34 cellular contexts compared by ENCODE assay signal in the genomic region with DNA sequence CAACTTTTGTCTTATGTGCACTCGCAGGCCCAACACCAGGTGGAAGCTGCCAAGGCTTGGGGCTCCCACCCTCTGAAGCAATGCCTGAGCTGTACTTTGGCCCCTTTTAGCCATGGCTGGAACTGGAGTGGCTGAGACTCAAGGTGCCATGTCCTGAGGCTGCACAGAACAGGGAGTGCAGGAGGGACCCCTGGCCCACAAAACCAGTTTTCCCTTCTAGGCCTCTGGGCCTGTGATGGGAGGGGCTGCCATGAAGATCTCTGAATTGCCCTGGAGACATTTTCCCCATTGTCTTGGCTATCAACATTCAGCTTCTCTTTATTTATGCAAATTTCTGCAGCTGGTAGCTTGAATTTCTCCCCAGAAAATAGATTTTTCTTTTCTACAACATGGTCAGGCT. TPM values are rescaled to one million over a fixed set of nuclear protein-coding genes. Genes with fewer than 3 reads are reported as not detected.
"Had no signal": no experiment of that assay in that cellular context is flagged by ENCODE, and none has a peak within 500 bp of the region (broad histone marks: within the 10 kb centered on the region; RNA-seq: fewer than 3 reads in every experiment).

No MANE protein-coding gene starts in this region.

- H3K9me3 Mint-ChIP-seq: activated CD4-positive, alpha-beta memory T cell treated with anti-CD3 and anti-CD28 coated beads, Interleukin-2, amount 10 ng/mL, durations not matched to agents 7 days and 5 days; activated CD4-positive, alpha-beta T cell treated with anti-CD3 and anti-CD28 coated beads, Interleukin-2, amount 10 ng/mL, durations not matched to agents 24 days and 14 days; activated T-cell treated with anti-CD3 and anti-CD28 coated beads, Interleukin-2, amount 50 U/mL, for 24 hours; activated T-helper 17 cell treated with anti-CD3 and anti-CD28 coated beads, Interleukin-2, amount 50 U/mL, for 72 hours; T-helper 1 cell treated with Interleukin-12 subunit alpha and Interleukin-12 subunit beta and Interleukin-4 antibody, amounts not matched to agents 30 μg/mL and 1 μg/mL, for 36 hours had no signal

- H3K9me3 ChIP-seq: body of pancreas, esophagus muscularis mucosa, pancreas, right atrium auricular region, spleen, testis had no signal

- H3K27me3 ChIP-seq: body of pancreas, esophagus muscularis mucosa, foreskin keratinocyte, heart left ventricle, pancreas, right atrium auricular region, spleen, testis had no signal

- H3K4me3 ChIP-seq: body of pancreas, esophagus muscularis mucosa, heart left ventricle, pancreas, right atrium auricular region, spleen, testis had no signal

- H3K27me3 Mint-ChIP-seq: type B pancreatic cell had no signal

- DNase-seq: activated CD4-positive, alpha-beta memory T cell treated with anti-CD3 and anti-CD28 coated beads, Interleukin-2, amount 10 ng/mL, durations not matched to agents 7 days and 5 days; activated CD4-positive, alpha-beta T cell treated with anti-CD3 and anti-CD28 coated beads, Interleukin-2, amount 10 ng/mL, durations not matched to agents 24 days and 14 days; activated CD4-positive, CD25-positive, alpha-beta regulatory T cell treated with anti-CD3 and anti-CD28 coated beads, Interleukin-2, amount 50 U/mL, for 72 hours; activated CD8-positive, alpha-beta memory T cell treated with anti-CD3 and anti-CD28 coated beads, Interleukin-2, amount 50 U/mL, for 48 hours; activated T-cell treated with anti-CD3 and anti-CD28 coated beads, Interleukin-2, amount 50 U/mL, for 24 hours; anterior cingulate cortex; dermis blood vessel endothelial cell; effector CD4-positive, alpha-beta T cell; foreskin keratinocyte; heart left ventricle; hypothalamus; immature natural killer cell; kidney; left colon; mammary epithelial cell; midbrain; naive thymus-derived CD4-positive, alpha-beta T cell; nucleus accumbens; pancreas; spleen; stimulated activated CD4-positive, alpha-beta T cell treated with anti-CD3 and anti-CD28 coated beads, Interleukin-2, amount 100 ng/mL, for 48 hours; stimulated activated naive CD8-positive, alpha-beta T cell treated with anti-CD3 and anti-CD28 coated beads, Interleukin-15, Interleukin-2, amounts not matched to agents 100 U/mL and 50 U/mL, for 24 hours; T-helper 9 cell; testis; WERI-Rb-1 had no signal

- H3K27ac ChIP-seq: body of pancreas, esophagus muscularis mucosa, foreskin keratinocyte, pancreas, right atrium auricular region, testis, WERI-Rb-1 had no signal

- H3K27ac Mint-ChIP-seq: activated CD4-positive, alpha-beta memory T cell treated with anti-CD3 and anti-CD28 coated beads, Interleukin-2, amount 10 ng/mL, durations not matched to agents 7 days and 5 days; activated CD4-positive, alpha-beta T cell treated with anti-CD3 and anti-CD28 coated beads, Interleukin-2, amount 10 ng/mL, durations not matched to agents 24 days and 14 days; activated naive CD8-positive, alpha-beta T cell; activated T-cell treated with anti-CD3 and anti-CD28 coated beads, Interleukin-2, amount 50 U/mL, for 24 hours; activated T-helper 17 cell treated with anti-CD3 and anti-CD28 coated beads, Interleukin-2, amount 50 U/mL, for 72 hours; immature natural killer cell; naive thymus-derived CD4-positive, alpha-beta T cell; T-helper 1 cell treated with Interleukin-12 subunit alpha and Interleukin-12 subunit beta and Interleukin-4 antibody, amounts not matched to agents 30 μg/mL and 1 μg/mL, for 36 hours; type B pancreatic cell had no signal

- FAIRE-seq: colon, kidney, pancreas, TTC549 had no signal

- H3K4me3 Mint-ChIP-seq: activated CD4-positive, alpha-beta memory T cell treated with anti-CD3 and anti-CD28 coated beads, Interleukin-2, amount 10 ng/mL, durations not matched to agents 7 days and 5 days; activated CD4-positive, alpha-beta T cell treated with anti-CD3 and anti-CD28 coated beads, Interleukin-2, amount 10 ng/mL, durations not matched to agents 24 days and 14 days; activated naive CD8-positive, alpha-beta T cell; activated T-cell treated with anti-CD3 and anti-CD28 coated beads, Interleukin-2, amount 50 U/mL, for 24 hours; activated T-helper 17 cell treated with anti-CD3 and anti-CD28 coated beads, Interleukin-2, amount 50 U/mL, for 72 hours; immature natural killer cell; naive thymus-derived CD4-positive, alpha-beta T cell; T-helper 1 cell treated with Interleukin-12 subunit alpha and Interleukin-12 subunit beta and Interleukin-4 antibody, amounts not matched to agents 30 μg/mL and 1 μg/mL, for 36 hours; type B pancreatic cell had no signal

- ATAC-seq: activated T-helper 17 cell treated with anti-CD3 and anti-CD28 coated beads, Interleukin-2, amount 50 U/mL, for 72 hours; body of pancreas; foreskin keratinocyte; heart left ventricle; left colon; naive thymus-derived CD4-positive, alpha-beta T cell; pancreas; stimulated activated naive CD8-positive, alpha-beta T cell treated with anti-CD3 and anti-CD28 coated beads, Interleukin-15, Interleukin-2, amounts not matched to agents 100 U/mL and 50 U/mL, for 24 hours had no signal

- H3K36me3 ChIP-seq: esophagus muscularis mucosa, heart left ventricle, pancreas, right atrium auricular region, spleen, WERI-Rb-1 had no signal

- H3K36me3 Mint-ChIP-seq: activated naive CD8-positive, alpha-beta T cell; immature natural killer cell; naive thymus-derived CD4-positive, alpha-beta T cell had no signal

- H3K4me1 ChIP-seq: foreskin keratinocyte had no signal

- H3K4me1 Mint-ChIP-seq: activated CD4-positive, alpha-beta memory T cell treated with anti-CD3 and anti-CD28 coated beads, Interleukin-2, amount 10 ng/mL, durations not matched to agents 7 days and 5 days; activated CD4-positive, alpha-beta T cell treated with anti-CD3 and anti-CD28 coated beads, Interleukin-2, amount 10 ng/mL, durations not matched to agents 24 days and 14 days; activated T-helper 17 cell treated with anti-CD3 and anti-CD28 coated beads, Interleukin-2, amount 50 U/mL, for 72 hours; immature natural killer cell; naive thymus-derived CD4-positive, alpha-beta T cell had no signal

RNA-seq across cellular contexts. Expression of a gene that starts 57.6 kb away (rescaled TPM):
- total RNA-seq: activated CD4-positive, alpha-beta T cell treated with anti-CD3 and anti-CD28 coated beads, Interleukin-2, amount 10 ng/mL, durations not matched to agents 24 days and 14 days had no signal
- polyA plus RNA-seq: naive thymus-derived CD4-positive, alpha-beta T cell had no signal
